ENCODE assay signal across 23 cellular contexts in the genomic region with DNA sequence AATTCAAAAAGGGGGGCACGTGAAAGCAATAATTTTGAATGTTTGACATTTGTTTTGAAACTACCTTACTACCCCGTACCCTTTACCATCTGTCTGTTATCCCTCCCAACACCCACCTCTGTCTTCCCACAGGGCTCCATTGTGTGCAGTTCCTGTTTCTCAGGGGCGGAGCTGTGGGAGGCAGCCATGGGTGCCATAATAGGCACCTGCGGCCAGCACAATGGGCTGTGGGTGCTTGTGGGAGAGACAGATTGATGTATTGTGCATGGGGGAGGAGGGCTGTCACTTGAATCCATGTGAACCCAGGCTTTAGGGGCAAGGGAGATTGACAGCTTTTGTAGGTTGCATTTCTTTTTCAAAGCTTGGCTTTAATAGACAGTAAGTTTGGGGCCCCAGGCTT.
DNase-seq lines count a peak whose midpoint lies in the region; ATAC-seq and TF ChIP-seq lines count a peak whose summit lies in the region.
"Had no signal": no experiment of that assay in that cellular context is flagged by ENCODE, and none has a peak within 500 bp of the region (broad histone marks: within the 10 kb centered on the region; RNA-seq: fewer than 3 reads in every experiment).

No MANE protein-coding gene starts in this region.

- peak overlapping the region; percentile 60 for H3K4me2 ChIP-seq in KMS-11

- WGBS in right cardiac atrium = 64% methylated on average over 4 of the region's 4 CpGs

- no peaks in the 10 kb centered on the region for H3K36me3 ChIP-seq in KMS-11 (ENCODE audit: insufficient read depth)
- H3K36me3 ChIP-seq: brain microvascular endothelial cell, SJSA1, upper lobe of right lung had no signal

- H3K4me1 Mint-ChIP-seq in brain = peaks cover 43% of the 10 kb centered on the region

- H3K79me2 ChIP-seq in KMS-11 (ENCODE audit: insufficient read depth, low read depth) = no peaks in the 10 kb centered on the region

- no peak for ATAC-seq in left ventricle myocardium superior
- ATAC-seq in right cardiac atrium = no peak
- ATAC-seq in GM18511 (IDR thresholded peaks at IDR 0.05; ENCODE audit: unreplicated experiment) = no peak
- ATAC-seq: activated CD8-positive, alpha-beta T cell treated with anti-CD3 and anti-CD28 coated beads for 36 hours; HCT116; upper lobe of right lung had no signal

- H3K27me3 ChIP-seq in KMS-11 (ENCODE audit: insufficient read depth, low read depth) (no peaks in the 10 kb centered on the region), right cardiac atrium (ENCODE audit: control insufficient read depth, insufficient read depth) (no peaks in the 10 kb centered on the region)
- H3K27me3 ChIP-seq: brain microvascular endothelial cell, upper lobe of right lung had no signal

- H3K27ac Mint-ChIP-seq in brain = peak overlapping the region in 2 of 5 experiments; percentile 24 to 56
- H3K27ac Mint-ChIP-seq: activated CD8-positive, alpha-beta T cell treated with anti-CD3 and anti-CD28 coated beads for 36 hours; CD4-positive, alpha-beta memory T cell had no signal

- TF ChIP-seq CTCF in KMS-11 (conservative IDR thresholded peaks at IDR 0.05; ENCODE audit: low read depth, low read length) = no peak
- no peak for TF ChIP-seq CTCF in brain (conservative IDR thresholded peaks at IDR 0.05)

- H3K4me3 Mint-ChIP-seq in brain = peak overlapping the region in 4 of 5 experiments; percentile 5 to 53 (median 37)
- H3K4me3 Mint-ChIP-seq: activated CD8-positive, alpha-beta T cell treated with anti-CD3 and anti-CD28 coated beads for 36 hours had no signal

- intact Hi-C loops in left ventricle myocardium superior (cut with micrococcal nuclease) = no loop called here
- intact Hi-C loops in right cardiac atrium (cut with DNase I) = no loop called here

- no peak overlapping the region for H3K4me3 ChIP-seq in KMS-11 (IDR thresholded peaks at IDR 0.05; ENCODE audit: insufficient read depth, low read depth, low read length)
- H3K4me3 ChIP-seq in right cardiac atrium (ENCODE audit: low read length) = no peak overlapping the region
- H3K4me3 ChIP-seq: SJSA1, skin epidermis, upper lobe of right lung had no signal

- H4K20me1 ChIP-seq in KMS-11 (ENCODE audit: insufficient read depth) = no peaks in the 10 kb centered on the region

- H3K4me1 ChIP-seq in KMS-11 (ENCODE audit: low read depth, poor library complexity, severe bottlenecking) = peaks cover 49% of the 10 kb centered on the region
- no peaks in the 10 kb centered on the region for H3K4me1 ChIP-seq in right cardiac atrium (ENCODE audit: control insufficient read depth, insufficient read depth, low read length)
- H3K4me1 ChIP-seq: SJSA1, upper lobe of right lung had no signal

- H3K36me3 Mint-ChIP-seq in brain = no peaks in the 10 kb centered on the region
- H3K36me3 Mint-ChIP-seq: CD4-positive, alpha-beta memory T cell had no signal

- H3K9ac ChIP-seq in KMS-11 = no peak overlapping the region

- H3K27me3 Mint-ChIP-seq in brain = peaks cover 2% of the 10 kb centered on the region

- H3K9me3 ChIP-seq in right cardiac atrium (ENCODE audit: control insufficient read depth, low read length) = no peaks in the 10 kb centered on the region
- H3K9me3 ChIP-seq: SJSA1, upper lobe of right lung had no signal

- H3K27ac ChIP-seq in KMS-11 = peak overlapping the region; percentile 46; the same call in 1 of the 2 replicates
- H3K27ac ChIP-seq in right cardiac atrium (ENCODE audit: low read length) = no peak overlapping the region
- H3K27ac ChIP-seq: brain microvascular endothelial cell, SJSA1, skin epidermis, upper lobe of right lung had no signal

- peaks cover 0 to 2% (median 0%) of the 10 kb centered on the region in 5 experiments for H3K9me3 Mint-ChIP-seq in brain
- H3K9me3 Mint-ChIP-seq: activated CD8-positive, alpha-beta T cell treated with anti-CD3 and anti-CD28 coated beads for 36 hours; CD4-positive, alpha-beta memory T cell had no signal

- H2AFZ ChIP-seq in KMS-11 (ENCODE audit: low read depth) = peak overlapping the region; percentile 50

- peak; percentile 43 for DNase-seq in NCI-H748 (lab: John Stamatoyannopoulos, UW; ENCODE audit: unreplicated experiment)
- DNase-seq in NCI-H748 treated with DMSO at 0.1 percent for 48 hours (lab: John Stamatoyannopoulos, UW) = no peak
- no peak for DNase-seq in left ventricle myocardium superior
- no peak for DNase-seq in medulla oblongata (ENCODE audit: extremely low spot score)
- no peak for DNase-seq in right cardiac atrium
- DNase-seq: activated CD4-positive, CD25-positive, alpha-beta regulatory T cell treated with anti-CD3 and anti-CD28 coated beads, Interleukin-2, amount 50 U/mL, for 72 hours; activated CD8-positive, alpha-beta T cell treated with anti-CD3 and anti-CD28 coated beads for 36 hours; activated gamma-delta T cell; AML-193; brain microvascular endothelial cell; CD4-positive, alpha-beta memory T cell; mammary epithelial cell; NCI-H2081 treated with DMSO at 0.1 percent for 48 hours; NCI-H510A; occipital lobe; stimulated activated CD4-positive, alpha-beta T cell treated with anti-CD3 and anti-CD28 coated beads, Interleukin-1b, Interleukin-23, amount 100 ng/mL, for 48 hours; upper lobe of right lung had no signal
